18 cellular contexts compared by ENCODE assay signal in the genomic region with DNA sequence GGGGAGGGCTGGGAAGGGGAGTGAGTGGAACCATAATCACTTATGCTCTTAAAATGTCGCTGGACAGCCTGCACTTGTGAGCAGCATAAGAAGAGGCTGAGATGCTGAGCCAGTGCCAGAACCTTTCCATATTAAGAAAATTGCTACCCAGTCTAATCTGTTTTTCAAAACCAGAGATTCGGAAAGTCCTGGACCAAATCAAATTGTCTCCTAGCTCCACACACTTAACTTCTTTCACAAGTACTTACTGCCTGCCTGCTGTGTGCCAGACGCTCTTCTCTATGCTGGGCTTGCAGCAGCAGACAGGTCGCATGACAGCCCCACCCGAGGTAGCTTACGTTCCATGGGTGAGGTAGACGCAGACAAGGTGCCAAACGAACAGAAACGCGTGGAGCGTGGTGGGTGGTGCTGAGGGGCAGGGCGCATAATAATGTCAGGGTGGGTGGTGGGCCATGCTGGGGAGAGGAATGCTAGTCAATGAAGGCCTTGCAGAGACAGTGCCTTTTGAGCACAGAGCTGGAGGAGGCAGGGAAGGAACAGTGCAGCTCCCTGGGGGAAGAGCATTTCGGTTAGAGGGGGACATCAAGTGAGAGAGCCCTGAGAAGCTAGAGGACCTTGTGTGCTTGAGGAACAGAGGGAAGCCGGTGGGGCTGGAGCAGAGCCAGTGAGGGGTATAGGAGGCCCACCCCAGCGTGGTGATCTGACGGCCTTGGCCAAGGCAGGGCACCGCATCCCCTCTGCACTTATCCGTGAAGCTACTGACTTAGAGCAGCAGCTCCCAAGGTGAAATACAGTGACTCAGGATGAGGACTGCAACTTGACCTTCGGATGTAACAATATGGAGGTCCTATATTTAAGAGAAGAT.
"Had no signal": no experiment of that assay in that cellular context is flagged by ENCODE, and none has a peak within 500 bp of the region (broad histone marks: within the 10 kb centered on the region; RNA-seq: fewer than 3 reads in every experiment).

No MANE protein-coding gene starts in this region.

- H3K27ac ChIP-seq: neural progenitor cell, parathyroid adenoma, transverse colon, VCaP had no signal

- H3K4me2 ChIP-seq: neural progenitor cell had no signal

- H3K79me2 ChIP-seq: parathyroid adenoma had no signal

- H3K9me3 ChIP-seq: heart right ventricle, transverse colon had no signal

- H3K27me3 ChIP-seq: heart right ventricle, neural progenitor cell, transverse colon had no signal

- DNase-seq: activated CD4-positive, alpha-beta memory T cell treated with anti-CD3 and anti-CD28 coated beads for 36 hours; activated CD8-positive, alpha-beta memory T cell treated with anti-CD3 and anti-CD28 coated beads, Interleukin-2, amount 10 ng/mL, durations not matched to agents 7 days and 5 days; activated effector memory CD4-positive, alpha-beta T cell treated with Interleukin-2 at 50 U/mL for 16 hours; activated naive CD4-positive, alpha-beta T cell treated with anti-CD3 and anti-CD28 coated beads, Interleukin-2, amount 50 U/mL, for 16 hours; activated T-cell treated with anti-CD3 and anti-CD28 coated beads, Interleukin-2, amount 50 U/mL, for 24 hours; cortex of kidney; effector CD8-positive, alpha-beta T cell; foreskin melanocyte; heart right ventricle; left colon; midbrain; stimulated activated CD4-positive, alpha-beta T cell treated with anti-CD3 and anti-CD28 coated beads, Interleukin-4, amount 100 ng/mL, for 1 hour; stimulated activated naive CD4-positive, alpha-beta T cell treated with Interleukin-2 at 50 U/mL for 16 hours; transverse colon had no signal

- H3K27ac Mint-ChIP-seq: activated CD4-positive, alpha-beta memory T cell treated with anti-CD3 and anti-CD28 coated beads for 36 hours; activated CD8-positive, alpha-beta memory T cell treated with anti-CD3 and anti-CD28 coated beads, Interleukin-2, amount 10 ng/mL, durations not matched to agents 7 days and 5 days; activated T-cell treated with anti-CD3 and anti-CD28 coated beads, Interleukin-2, amount 50 U/mL, for 24 hours; neural progenitor cell had no signal

- ATAC-seq: activated CD8-positive, alpha-beta memory T cell treated with anti-CD3 and anti-CD28 coated beads, Interleukin-2, amount 10 ng/mL, durations not matched to agents 7 days and 5 days; left colon had no signal

- H3K9ac ChIP-seq: neural progenitor cell, parathyroid adenoma had no signal

- H3K4me1 Mint-ChIP-seq: activated CD8-positive, alpha-beta memory T cell treated with anti-CD3 and anti-CD28 coated beads, Interleukin-2, amount 10 ng/mL, durations not matched to agents 7 days and 5 days; central memory CD8-positive, alpha-beta T cell; neural progenitor cell had no signal

- H3K9me3 Mint-ChIP-seq: activated CD4-positive, alpha-beta memory T cell treated with anti-CD3 and anti-CD28 coated beads for 36 hours; activated T-cell treated with anti-CD3 and anti-CD28 coated beads, Interleukin-2, amount 50 U/mL, for 24 hours; central memory CD8-positive, alpha-beta T cell; neural progenitor cell had no signal

- H3K4me3 Mint-ChIP-seq: activated CD4-positive, alpha-beta memory T cell treated with anti-CD3 and anti-CD28 coated beads for 36 hours; activated CD8-positive, alpha-beta memory T cell treated with anti-CD3 and anti-CD28 coated beads, Interleukin-2, amount 10 ng/mL, durations not matched to agents 7 days and 5 days; activated T-cell treated with anti-CD3 and anti-CD28 coated beads, Interleukin-2, amount 50 U/mL, for 24 hours; central memory CD8-positive, alpha-beta T cell; neural progenitor cell had no signal

- H3K4me3 ChIP-seq: heart right ventricle, neural progenitor cell, transverse colon had no signal

- H3K4me1 ChIP-seq: neural progenitor cell, parathyroid adenoma, transverse colon had no signal

- H3K27me3 Mint-ChIP-seq: activated CD4-positive, alpha-beta memory T cell treated with anti-CD3 and anti-CD28 coated beads for 36 hours; activated CD8-positive, alpha-beta memory T cell treated with anti-CD3 and anti-CD28 coated beads, Interleukin-2, amount 10 ng/mL, durations not matched to agents 7 days and 5 days; activated T-cell treated with anti-CD3 and anti-CD28 coated beads, Interleukin-2, amount 50 U/mL, for 24 hours; central memory CD8-positive, alpha-beta T cell had no signal

- H2AFZ ChIP-seq: neural progenitor cell, parathyroid adenoma had no signal
